In the genomic region with DNA sequence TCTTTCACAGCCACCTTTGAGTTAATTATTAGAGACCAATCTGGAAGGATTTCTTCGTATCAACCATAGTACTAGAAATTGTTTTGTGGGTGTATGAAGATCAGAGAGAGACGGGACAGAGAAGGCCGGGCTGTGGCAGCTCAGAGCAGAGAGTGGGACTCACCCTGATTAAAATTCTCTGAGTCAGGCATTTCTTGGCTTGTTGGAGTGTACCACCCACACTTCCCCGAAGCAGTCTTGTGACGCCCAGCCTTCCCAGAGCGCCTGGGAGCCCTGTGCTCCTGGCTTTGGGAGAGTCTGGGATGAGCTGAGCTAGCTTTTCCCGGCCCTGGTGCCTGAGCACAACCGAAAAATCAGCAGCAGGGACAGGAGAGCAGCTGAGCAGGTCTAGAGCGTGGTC, we compare ENCODE assay signal across 9 cellular contexts. TPM values are rescaled to one million over a fixed set of nuclear protein-coding genes. Genes with fewer than 3 reads are reported as not detected.
DNase-seq lines count a peak whose midpoint lies in the region; ATAC-seq and TF ChIP-seq lines count a peak whose summit lies in the region.
"Had no signal": no experiment of that assay in that cellular context is flagged by ENCODE, and none has a peak within 500 bp of the region (broad histone marks: within the 10 kb centered on the region; RNA-seq: fewer than 3 reads in every experiment).

No MANE protein-coding gene starts in this region.

- no peaks in the 10 kb centered on the region for H3K9me3 Mint-ChIP-seq in Caco-2 (ENCODE audit: unreplicated experiment)

- DNase-seq in C1 segment of cervical spinal cord (lab: John Stamatoyannopoulos, UW) (peak in 12 of 14 donors; percentile 11 to 89 (median 61)), amniotic stem cell (lab: John Stamatoyannopoulos, UW) (peak; percentile 66), Right ventricle myocardium inferior (ENCODE audit: missing footprints) (peak; percentile 84), posterior cingulate gyrus (peak; percentile 51 to 97 (median 82)), Caco-2 (no peak)
- DNase-seq: NCI-H1930 had no signal

- intact Hi-C loops in Right ventricle myocardium inferior (cut with DNase I) (no loop called here), posterior cingulate gyrus (cut with DNase I) (no loop called here), Caco-2 (cut with micrococcal nuclease; ENCODE audit: unreplicated experiment) (no loop called here)

- H3K9me3 ChIP-seq in Caco-2, result no peaks in the 10 kb centered on the region

- H3K36me3 Mint-ChIP-seq in Caco-2 (ENCODE audit: insufficient read depth, unreplicated experiment), result peaks cover 14% of the 10 kb centered on the region

- no peaks in the 10 kb centered on the region for H3K27me3 ChIP-seq in Caco-2 (replicated peaks; ENCODE audit: control insufficient read depth, insufficient read depth, low read length)

- H3K4me3 Mint-ChIP-seq in Caco-2 (ENCODE audit: unreplicated experiment), result no peak overlapping the region

- H3K4me1 ChIP-seq in Caco-2, result no peaks in the 10 kb centered on the region

- BruUV-seq in Caco-2 (replicated peaks; lab: Mats Ljungman, UMichigan), result no TSS peak

- TF ChIP-seq CTCF in Caco-2 (IDR thresholded peaks at IDR 0.05; ENCODE audit: insufficient read depth in 1 of 2, low read depth in 1 of 2, low read length in 1 of 2, severe bottlenecking in 1 of 2, unreplicated experiment in 1 of 2), result no peak

- no peaks in the 10 kb centered on the region for H3K27me3 Mint-ChIP-seq in Caco-2 (ENCODE audit: insufficient read depth, unreplicated experiment)

- peak; percentile 96 for ATAC-seq in Right ventricle myocardium inferior
- no peak for ATAC-seq in GM19452 (IDR thresholded peaks at IDR 0.05; ENCODE audit: unreplicated experiment)
- no peak for ATAC-seq in GM21360 (IDR thresholded peaks at IDR 0.05; ENCODE audit: unreplicated experiment)
- no peak for ATAC-seq in GM18517 (IDR thresholded peaks at IDR 0.05; ENCODE audit: unreplicated experiment)

- no peak overlapping the region for H3K27ac Mint-ChIP-seq in Caco-2 (ENCODE audit: unreplicated experiment)

- POLR2A ChIA-PET in Caco-2 (lab: Charles Lee), result no interaction called here

- H3K4me3 ChIP-seq in Caco-2 (ENCODE audit: low read depth, low read length), result no peak overlapping the region

- CTCF ChIA-PET in Caco-2 (lab: Charles Lee), result no interaction called here

- H3K4me1 Mint-ChIP-seq in Caco-2 (ENCODE audit: low read depth, unreplicated experiment), result no peaks in the 10 kb centered on the region

- H3K36me3 ChIP-seq in Caco-2 (ENCODE audit: control insufficient read depth, insufficient read depth, low read length), result no peaks in the 10 kb centered on the region

RNA-seq across cellular contexts. Expression of a gene that starts 19.4 kb away (rescaled TPM):
- total RNA-seq in Right ventricle myocardium inferior (91.4 TPM), Caco-2 (2022) (33.3 and 38.6 TPM in 2 replicates)

RNA-seq across cellular contexts. Expression of a gene that starts 32.5 kb away (rescaled TPM):
- 57.2 TPM for total RNA-seq in Right ventricle myocardium inferior
- 0.49 and 1.1 TPM in 2 replicates for total RNA-seq in Caco-2 (2022)

RNA-seq across cellular contexts. Expression of a gene that starts 38.7 kb away (rescaled TPM):
- total RNA-seq in Right ventricle myocardium inferior (not detected), Caco-2 (2022) (2.7 and 3.5 TPM in 2 replicates)

RNA-seq across cellular contexts. Expression of a gene that starts 55.0 kb away (rescaled TPM):
- 97.6 TPM for total RNA-seq in Right ventricle myocardium inferior
- total RNA-seq in Caco-2 (2022), result 3.6 and 5.5 TPM in 2 replicates

Comparison
In these comparisons a context has a peak if more than half of its experiments do, and no peak if none do; other contexts are left out.
1. DNase-seq: peak in C1 segment of cervical spinal cord (12 of 14), amniotic stem cell (single experiment), Right ventricle myocardium inferior (single experiment) and posterior cingulate gyrus (10 of 10); none in Caco-2 (0 of 2).
2. RNA of a gene that starts 32.5 kb away (total RNA-seq): 57.2 TPM in Right ventricle myocardium inferior (single experiment); 0.49 to 1.1 TPM in Caco-2; every median in the first group is over 10 times any median in the second.